1 cellular context compared by ENCODE assay signal in genomic region chr5:179612577-179613459, GRCh38.
TF ChIP-seq lines count a peak whose summit lies in the region.

No MANE protein-coding gene starts in this region.

TF ChIP-seq in K562, 482 proteins besides CTCF, POLR2A, EP300 and RAD21 (continued from another document and continues in another):
- no peak for TF ChIP-seq ARID4B (CRISPR knock-in tag; IDR thresholded peaks at IDR 0.05)
- TF ChIP-seq MXI1 (IDR thresholded peaks at IDR 0.05; ENCODE audit: low read depth, low read length): no peak
- TF ChIP-seq HOXB6 (CRISPR knock-in tag; IDR thresholded peaks at IDR 0.05; ENCODE audit: borderline replicate concordance): no peak
- no peak for TF ChIP-seq UBTF (IDR thresholded peaks at IDR 0.05; ENCODE audit: borderline replicate concordance in 1 of 2, low read depth in 2 of 2, low read length in 2 of 2)
- TF ChIP-seq GTF2E2 (tag; IDR thresholded peaks at IDR 0.05): no peak
- no peak for TF ChIP-seq CHD4 (IDR thresholded peaks at IDR 0.05; ENCODE audit: insufficient read depth, insufficient replicate concordance, low read depth, low read length, poor library complexity, severe bottlenecking)
- no peak for TF ChIP-seq MNT (conservative IDR thresholded peaks at IDR 0.05)
- peak; percentile 91 for TF ChIP-seq TEAD4 (IDR thresholded peaks at IDR 0.05; ENCODE audit: low read length)
- no peak for TF ChIP-seq TEAD4 (CRISPR knock-in tag; IDR thresholded peaks at IDR 0.05; ENCODE audit: borderline replicate concordance)
- no peak for TF ChIP-seq CBX5 (IDR thresholded peaks at IDR 0.05; ENCODE audit: borderline replicate concordance, low read depth)
- TF ChIP-seq E4F1 (CRISPR knock-in tag; IDR thresholded peaks at IDR 0.05; ENCODE audit: borderline replicate concordance): no peak
- no peak for TF ChIP-seq E2F6 (IDR thresholded peaks at IDR 0.05; ENCODE audit: borderline replicate concordance in 1 of 2, extremely low read depth in 1 of 2, insufficient read depth in 1 of 2, insufficient read length in 1 of 2, low read depth in 1 of 2, low read length in 1 of 2, poor library complexity in 1 of 2, severe bottlenecking in 1 of 2)
- TF ChIP-seq HES1 (IDR thresholded peaks at IDR 0.05; ENCODE audit: low read depth): no peak
- TF ChIP-seq ZNF12 (CRISPR knock-in tag; IDR thresholded peaks at IDR 0.05): no peak
- no peak for TF ChIP-seq RERE (CRISPR knock-in tag; IDR thresholded peaks at IDR 0.05; ENCODE audit: borderline replicate concordance)
- TF ChIP-seq MEIS2 (IDR thresholded peaks at IDR 0.05; ENCODE audit: partially characterized antibody): peak; percentile 91
- no peak for TF ChIP-seq NR2C2 (CRISPR knock-in tag; IDR thresholded peaks at IDR 0.05)
- TF ChIP-seq NR2C2 (tag; IDR thresholded peaks at IDR 0.05): no peak
- TF ChIP-seq RHOXF2B (CRISPR knock-in tag; conservative IDR thresholded peaks at IDR 0.05): no peak
- TF ChIP-seq SIRT6 (IDR thresholded peaks at IDR 0.05; ENCODE audit: low read depth, low read length): no peak
- no peak for TF ChIP-seq SIN3B (IDR thresholded peaks at IDR 0.05; ENCODE audit: low read depth)
- no peak for TF ChIP-seq ZNF121 (CRISPR knock-in tag; conservative IDR thresholded peaks at IDR 0.05)
- no peak for TF ChIP-seq TARDBP (IDR thresholded peaks at IDR 0.05)
- no peak for TF ChIP-seq TRIM28 (IDR thresholded peaks at IDR 0.05)
- no peak for TF ChIP-seq FOSL1 (tag; conservative IDR thresholded peaks at IDR 0.05)
- TF ChIP-seq E2F3 (CRISPR knock-in tag; IDR thresholded peaks at IDR 0.05): no peak
- no peak for TF ChIP-seq NFRKB (IDR thresholded peaks at IDR 0.05; ENCODE audit: low read depth)
- no peak for TF ChIP-seq ARHGAP35 (IDR thresholded peaks at IDR 0.05; ENCODE audit: partially characterized antibody)
- TF ChIP-seq GABPB1 (CRISPR knock-in tag; IDR thresholded peaks at IDR 0.05): no peak; the same call in 1 of the 2 replicates
- no peak for TF ChIP-seq ZNF23 (CRISPR knock-in tag; IDR thresholded peaks at IDR 0.05)
- no peak for TF ChIP-seq ZNF696 (CRISPR knock-in tag; conservative IDR thresholded peaks at IDR 0.05)
- no peak for TF ChIP-seq ESRRA (IDR thresholded peaks at IDR 0.05; ENCODE audit: borderline replicate concordance, low read depth)
- TF ChIP-seq NR0B1 (IDR thresholded peaks at IDR 0.05; ENCODE audit: partially characterized antibody): no peak
- no peak for TF ChIP-seq PURB (CRISPR knock-in tag; IDR thresholded peaks at IDR 0.05; ENCODE audit: low read depth)
- peak; percentile 83 for TF ChIP-seq PML (IDR thresholded peaks at IDR 0.05; ENCODE audit: low read length)
- TF ChIP-seq SMAD3 (CRISPR knock-in tag; conservative IDR thresholded peaks at IDR 0.05): no peak
- TF ChIP-seq PBX2 (CRISPR knock-in tag; IDR thresholded peaks at IDR 0.05; ENCODE audit: low read depth): no peak
- peak; percentile 49; the same call in 1 of the 2 replicates for TF ChIP-seq PBX2 (tag; conservative IDR thresholded peaks at IDR 0.05; ENCODE audit: low read depth)
- no peak for TF ChIP-seq MCM2 (IDR thresholded peaks at IDR 0.05; ENCODE audit: low read depth)
- no peak for TF ChIP-seq KAT8 (IDR thresholded peaks at IDR 0.05; ENCODE audit: low read depth)
- TF ChIP-seq CTBP1 (IDR thresholded peaks at IDR 0.05; ENCODE audit: borderline replicate concordance): no peak
